Comparison of ENCODE assay signal across 1 cellular context in the genomic region with DNA sequence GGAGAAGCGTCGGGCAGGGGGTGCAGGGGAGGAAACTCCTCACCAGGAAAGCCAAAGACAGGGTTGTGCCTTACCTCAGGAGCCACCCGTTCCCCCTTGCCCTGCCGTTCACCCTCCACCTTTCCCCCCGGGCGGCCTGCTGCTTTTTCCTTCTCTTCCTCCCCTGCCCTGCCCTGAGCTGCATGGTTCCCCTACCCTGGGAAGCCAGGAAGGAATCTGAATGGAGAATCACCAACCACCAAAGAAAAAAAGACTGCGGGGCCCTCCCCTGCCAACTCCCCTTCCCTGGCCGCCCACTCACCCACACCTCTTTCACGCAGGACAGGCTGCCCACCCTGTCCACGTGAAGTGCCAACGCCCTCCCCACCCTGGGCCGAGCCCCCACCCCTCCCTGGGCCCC.
TF ChIP-seq lines count a peak whose summit lies in the region.

No MANE protein-coding gene starts in this region.

TF ChIP-seq in K562, 482 proteins besides CTCF, POLR2A, EP300 and RAD21:
- TF ChIP-seq DEAF1 (CRISPR knock-in tag; IDR thresholded peaks at IDR 0.05) (no peak), EGR1 (conservative IDR thresholded peaks at IDR 0.05) (peak; percentile 41; the same call in 1 of the 2 replicates), PTRF (tag; IDR thresholded peaks at IDR 0.05) (no peak), SRSF9 (IDR thresholded peaks at IDR 0.05; ENCODE audit: borderline replicate concordance, low read depth, low read length) (no peak), ZNF449 (CRISPR knock-in tag; IDR thresholded peaks at IDR 0.05) (no peak)
- TF ChIP-seq, protein P1, sequence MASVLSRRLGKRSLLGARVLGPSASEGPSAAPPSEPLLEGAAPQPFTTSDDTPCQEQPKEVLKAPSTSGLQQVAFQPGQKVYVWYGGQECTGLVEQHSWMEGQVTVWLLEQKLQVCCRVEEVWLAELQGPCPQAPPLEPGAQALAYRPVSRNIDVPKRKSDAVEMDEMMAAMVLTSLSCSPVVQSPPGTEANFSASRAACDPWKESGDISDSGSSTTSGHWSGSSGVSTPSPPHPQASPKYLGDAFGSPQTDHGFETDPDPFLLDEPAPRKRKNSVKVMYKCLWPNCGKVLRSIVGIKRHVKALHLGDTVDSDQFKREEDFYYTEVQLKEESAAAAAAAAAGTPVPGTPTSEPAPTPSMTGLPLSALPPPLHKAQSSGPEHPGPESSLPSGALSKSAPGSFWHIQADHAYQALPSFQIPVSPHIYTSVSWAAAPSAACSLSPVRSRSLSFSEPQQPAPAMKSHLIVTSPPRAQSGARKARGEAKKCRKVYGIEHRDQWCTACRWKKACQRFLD (CRISPR knock-in tag; IDR thresholded peaks at IDR 0.05), result peak; percentile 5
TF ChIP-seq in K562: peak in this region for 2.
